ENCODE assay signal across 35 cellular contexts in genomic region chr5:107830750-107831149, GRCh38.
"Had no signal": no experiment of that assay in that cellular context is flagged by ENCODE, and none has a peak within 500 bp of the region (broad histone marks: within the 10 kb centered on the region; RNA-seq: fewer than 3 reads in every experiment).

No MANE protein-coding gene starts in this region.

- ATAC-seq: activated CD4-positive, alpha-beta T cell treated with anti-CD3 and anti-CD28 coated beads for 36 hours; activated CD8-positive, alpha-beta memory T cell treated with anti-CD3 and anti-CD28 coated beads, Interleukin-2, amount 10 ng/mL, durations not matched to agents 7 days and 5 days; activated CD8-positive, alpha-beta T cell treated with anti-CD3 and anti-CD28 coated beads, Interleukin-2, amount 10 ng/mL, durations not matched to agents 7 days and 5 days; activated naive CD8-positive, alpha-beta T cell treated with anti-CD3 and anti-CD28 coated beads, Interleukin-2, amount 50 U/mL, for 24 hours; body of pancreas; effector memory CD8-positive, alpha-beta T cell; T-cell had no signal

- H3K4me1 ChIP-seq: adrenal gland, body of pancreas had no signal

- H3K27me3 ChIP-seq: adrenal gland, body of pancreas had no signal

- FAIRE-seq: colon, frontal cortex had no signal

- H3K27ac ChIP-seq: adrenal gland, body of pancreas, epithelial cell of prostate had no signal

- H3K27me3 Mint-ChIP-seq: activated CD4-positive, alpha-beta T cell treated with anti-CD3 and anti-CD28 coated beads for 36 hours; activated naive CD8-positive, alpha-beta T cell treated with anti-CD3 and anti-CD28 coated beads, Interleukin-2, amount 50 U/mL, for 24 hours; T-cell had no signal

- H3K9me3 Mint-ChIP-seq: activated CD4-positive, alpha-beta memory T cell treated with anti-CD3 and anti-CD28 coated beads for 36 hours; activated CD4-positive, alpha-beta T cell treated with anti-CD3 and anti-CD28 coated beads, Interleukin-2, amount 10 ng/mL, durations not matched to agents 24 days and 14 days; activated naive CD4-positive, alpha-beta T cell treated with anti-CD3 and anti-CD28 coated beads for 36 hours; activated naive CD4-positive, alpha-beta T cell treated with anti-CD3 and anti-CD28 coated beads, Interleukin-2, amount 50 U/mL, for 24 hours; activated naive CD8-positive, alpha-beta T cell treated with anti-CD3 and anti-CD28 coated beads for 36 hours; activated naive CD8-positive, alpha-beta T cell treated with anti-CD3 and anti-CD28 coated beads, Interleukin-2, amount 50 U/mL, for 24 hours; activated T-helper 1 cell treated with anti-CD3 and anti-CD28 coated beads, Interleukin-12 subunit alpha, Interleukin-12 subunit beta, Interleukin-2, Interleukin-4 antibody, amounts not matched to agents 30 ng/mL and 10 ng/mL and 1 ng/mL, durations not matched to agents 14 hours and 24 hours and 36 hours; activated T-helper 2 cell treated with anti-CD3 and anti-CD28 coated beads, Interferon-gamma antibody, Interleukin-2, Interleukin-4, amounts not matched to agents 10 μg/mL and 5 μg/mL and 100 μg/mL, durations not matched to agents 14 hours and 24 hours and 36 hours; effector memory CD8-positive, alpha-beta T cell; T-cell; T-helper 1 cell treated with Interleukin-12 subunit alpha and Interleukin-12 subunit beta and Interleukin-4 antibody, amounts not matched to agents 30 μg/mL and 1 μg/mL, for 36 hours; T-helper 2 cell treated with Interferon-gamma antibody and Interleukin-4, amounts not matched to agents 5 μg/mL and 100 μg/mL, for 36 hours had no signal

- DNase-seq: activated CD4-positive, alpha-beta memory T cell treated with anti-CD3 and anti-CD28 coated beads for 36 hours; activated CD4-positive, alpha-beta T cell treated with anti-CD3 and anti-CD28 coated beads for 36 hours; activated CD4-positive, alpha-beta T cell treated with anti-CD3 and anti-CD28 coated beads, Interleukin-2, amount 10 ng/mL, durations not matched to agents 24 days and 14 days; activated CD4-positive, CD25-positive, alpha-beta regulatory T cell; activated CD4-positive, CD25-positive, alpha-beta regulatory T cell treated with anti-CD3 and anti-CD28 coated beads, Interleukin-2, amount 50 U/mL, for 72 hours; activated CD8-positive, alpha-beta memory T cell treated with anti-CD3 and anti-CD28 coated beads, Interleukin-2, amount 10 ng/mL, durations not matched to agents 7 days and 5 days; activated CD8-positive, alpha-beta memory T cell treated with anti-CD3 and anti-CD28 coated beads, Interleukin-2, amount 50 U/mL, for 4 hours; activated CD8-positive, alpha-beta T cell treated with anti-CD3 and anti-CD28 coated beads, Interleukin-2, amount 10 ng/mL, durations not matched to agents 7 days and 5 days; activated effector memory CD4-positive, alpha-beta T cell treated with anti-CD3 and anti-CD28 coated beads, Interleukin-2, amount 50 U/mL, for 16 hours; activated naive CD4-positive, alpha-beta T cell treated with anti-CD3 and anti-CD28 coated beads for 36 hours; activated naive CD8-positive, alpha-beta T cell treated with anti-CD3 and anti-CD28 coated beads for 36 hours; activated naive CD8-positive, alpha-beta T cell treated with anti-CD3 and anti-CD28 coated beads, Interleukin-2, amount 50 U/mL, for 24 hours; activated T-cell treated with anti-CD3 and anti-CD28 coated beads, Interleukin-2, amount 50 U/mL, for 1 hour; activated T-cell treated with anti-CD3 and anti-CD28 coated beads, Interleukin-2, amount 50 U/mL, for 48 hours; adrenal gland; amygdala; aorta; body of pancreas; caudate nucleus; cortex of kidney; dermis blood vessel endothelial cell; effector CD4-positive, alpha-beta T cell; effector memory CD8-positive, alpha-beta T cell; foreskin fibroblast; head of caudate nucleus; T-cell; T1000 had no signal

- H3K4me3 ChIP-seq: adrenal gland, body of pancreas had no signal

- H3K27ac Mint-ChIP-seq: activated CD4-positive, alpha-beta memory T cell treated with anti-CD3 and anti-CD28 coated beads for 36 hours; activated CD4-positive, alpha-beta T cell treated with anti-CD3 and anti-CD28 coated beads for 36 hours; activated CD4-positive, alpha-beta T cell treated with anti-CD3 and anti-CD28 coated beads, Interleukin-2, amount 10 ng/mL, durations not matched to agents 24 days and 14 days; activated CD8-positive, alpha-beta memory T cell treated with anti-CD3 and anti-CD28 coated beads, Interleukin-2, amount 10 ng/mL, durations not matched to agents 7 days and 5 days; activated CD8-positive, alpha-beta T cell treated with anti-CD3 and anti-CD28 coated beads, Interleukin-2, amount 10 ng/mL, durations not matched to agents 7 days and 5 days; activated naive CD4-positive, alpha-beta T cell treated with anti-CD3 and anti-CD28 coated beads for 36 hours; activated naive CD4-positive, alpha-beta T cell treated with anti-CD3 and anti-CD28 coated beads, Interleukin-2, amount 50 U/mL, for 24 hours; activated naive CD8-positive, alpha-beta T cell treated with anti-CD3 and anti-CD28 coated beads for 36 hours; activated naive CD8-positive, alpha-beta T cell treated with anti-CD3 and anti-CD28 coated beads, Interleukin-2, amount 50 U/mL, for 24 hours; activated T-helper 1 cell treated with anti-CD3 and anti-CD28 coated beads, Interleukin-12 subunit alpha, Interleukin-12 subunit beta, Interleukin-2, Interleukin-4 antibody, amounts not matched to agents 30 ng/mL and 10 ng/mL and 1 ng/mL, durations not matched to agents 14 hours and 24 hours and 36 hours; activated T-helper 2 cell treated with anti-CD3 and anti-CD28 coated beads, Interferon-gamma antibody, Interleukin-2, Interleukin-4, amounts not matched to agents 10 μg/mL and 5 μg/mL and 100 μg/mL, durations not matched to agents 14 hours and 24 hours and 36 hours; effector memory CD8-positive, alpha-beta T cell; T-cell; T-helper 1 cell treated with Interleukin-12 subunit alpha and Interleukin-12 subunit beta and Interleukin-4 antibody, amounts not matched to agents 30 μg/mL and 1 μg/mL, for 36 hours; T-helper 2 cell treated with Interferon-gamma antibody and Interleukin-4, amounts not matched to agents 5 μg/mL and 100 μg/mL, for 36 hours had no signal

- H3K36me3 Mint-ChIP-seq: activated CD4-positive, alpha-beta memory T cell treated with anti-CD3 and anti-CD28 coated beads for 36 hours; activated CD8-positive, alpha-beta memory T cell treated with anti-CD3 and anti-CD28 coated beads, Interleukin-2, amount 10 ng/mL, durations not matched to agents 7 days and 5 days; activated naive CD4-positive, alpha-beta T cell treated with anti-CD3 and anti-CD28 coated beads, Interleukin-2, amount 50 U/mL, for 24 hours; activated naive CD8-positive, alpha-beta T cell treated with anti-CD3 and anti-CD28 coated beads for 36 hours; T-cell had no signal

- H3K36me3 ChIP-seq: adrenal gland had no signal

- H3K9me3 ChIP-seq: adrenal gland, body of pancreas had no signal

- H3K4me1 Mint-ChIP-seq: activated CD4-positive, alpha-beta T cell treated with anti-CD3 and anti-CD28 coated beads for 36 hours; activated CD4-positive, alpha-beta T cell treated with anti-CD3 and anti-CD28 coated beads, Interleukin-2, amount 10 ng/mL, durations not matched to agents 24 days and 14 days; activated CD8-positive, alpha-beta memory T cell treated with anti-CD3 and anti-CD28 coated beads, Interleukin-2, amount 10 ng/mL, durations not matched to agents 7 days and 5 days; activated naive CD4-positive, alpha-beta T cell treated with anti-CD3 and anti-CD28 coated beads, Interleukin-2, amount 50 U/mL, for 24 hours; activated naive CD8-positive, alpha-beta T cell treated with anti-CD3 and anti-CD28 coated beads for 36 hours; activated naive CD8-positive, alpha-beta T cell treated with anti-CD3 and anti-CD28 coated beads, Interleukin-2, amount 50 U/mL, for 24 hours; T-cell had no signal

- H3K4me3 Mint-ChIP-seq: activated CD4-positive, alpha-beta memory T cell treated with anti-CD3 and anti-CD28 coated beads for 36 hours; activated CD4-positive, alpha-beta T cell treated with anti-CD3 and anti-CD28 coated beads for 36 hours; activated CD4-positive, alpha-beta T cell treated with anti-CD3 and anti-CD28 coated beads, Interleukin-2, amount 10 ng/mL, durations not matched to agents 24 days and 14 days; activated CD8-positive, alpha-beta memory T cell treated with anti-CD3 and anti-CD28 coated beads, Interleukin-2, amount 10 ng/mL, durations not matched to agents 7 days and 5 days; activated CD8-positive, alpha-beta T cell treated with anti-CD3 and anti-CD28 coated beads, Interleukin-2, amount 10 ng/mL, durations not matched to agents 7 days and 5 days; activated naive CD4-positive, alpha-beta T cell treated with anti-CD3 and anti-CD28 coated beads for 36 hours; activated naive CD4-positive, alpha-beta T cell treated with anti-CD3 and anti-CD28 coated beads, Interleukin-2, amount 50 U/mL, for 24 hours; activated naive CD8-positive, alpha-beta T cell treated with anti-CD3 and anti-CD28 coated beads for 36 hours; activated naive CD8-positive, alpha-beta T cell treated with anti-CD3 and anti-CD28 coated beads, Interleukin-2, amount 50 U/mL, for 24 hours; activated T-helper 1 cell treated with anti-CD3 and anti-CD28 coated beads, Interleukin-12 subunit alpha, Interleukin-12 subunit beta, Interleukin-2, Interleukin-4 antibody, amounts not matched to agents 30 ng/mL and 10 ng/mL and 1 ng/mL, durations not matched to agents 14 hours and 24 hours and 36 hours; effector memory CD8-positive, alpha-beta T cell; T-cell; T-helper 1 cell treated with Interleukin-12 subunit alpha and Interleukin-12 subunit beta and Interleukin-4 antibody, amounts not matched to agents 30 μg/mL and 1 μg/mL, for 36 hours; T-helper 2 cell treated with Interferon-gamma antibody and Interleukin-4, amounts not matched to agents 5 μg/mL and 100 μg/mL, for 36 hours had no signal
